Comparison of ENCODE assay signal across 28 cellular contexts in genomic region chr7:86002858-86003257, GRCh38.
"Had no signal": no experiment of that assay in that cellular context is flagged by ENCODE, and none has a peak within 500 bp of the region (broad histone marks: within the 10 kb centered on the region; RNA-seq: fewer than 3 reads in every experiment).

No MANE protein-coding gene starts in this region.

- ATAC-seq: naive thymus-derived CD4-positive, alpha-beta T cell; natural killer cell; psoas muscle; right cardiac atrium; stimulated activated memory B cell treated with anti-CD40 and anti-IgM and Interleukin-4, amounts not matched to agents 10 μg/mL and 1 μg/mL and 100 μg/mL, for 72 hours; stimulated activated naive CD8-positive, alpha-beta T cell treated with anti-CD3 and anti-CD28 coated beads, Interleukin-15, amount 100 ng/mL, for 72 hours; stimulated activated naive CD8-positive, alpha-beta T cell treated with anti-CD3 and anti-CD28 coated beads, Interleukin-15, Interleukin-2, amounts not matched to agents 100 U/mL and 50 U/mL, for 24 hours had no signal

- H3K9me3 ChIP-seq: ovary, right lobe of liver, testis, transverse colon, vagina had no signal

- H3K27ac ChIP-seq: neural progenitor cell, ovary, parathyroid adenoma, psoas muscle, right lobe of liver, skin epidermis, spleen, suprapubic skin, testis, tibial artery, transverse colon, vagina had no signal

- H3K36me3 ChIP-seq: neural progenitor cell, ovary, right lobe of liver, spleen, suprapubic skin, tibial artery, transverse colon, vagina had no signal

- H3K4me2 ChIP-seq: neural progenitor cell, smooth muscle cell had no signal

- H3K9ac ChIP-seq: neural progenitor cell, parathyroid adenoma had no signal

- H3K27me3 ChIP-seq: neural progenitor cell, ovary, right lobe of liver, spleen, suprapubic skin, testis, tibial artery, transverse colon, vagina had no signal

- H3K4me1 ChIP-seq: neural progenitor cell, parathyroid adenoma, psoas muscle, right lobe of liver, spleen, suprapubic skin, testis, tibial artery, transverse colon, vagina had no signal

- FAIRE-seq: urothelium cell line had no signal

- H2AFZ ChIP-seq: neural progenitor cell, parathyroid adenoma had no signal

- H3K4me3 ChIP-seq: neural progenitor cell, ovary, psoas muscle, right lobe of liver, skin epidermis, smooth muscle cell, spleen, suprapubic skin, testis, tibial artery, transverse colon, vagina had no signal

- DNase-seq: naive thymus-derived CD4-positive, alpha-beta T cell; natural killer cell; occipital lobe; ovary; psoas muscle; spleen; stimulated activated CD4-positive, alpha-beta T cell treated with anti-CD3 and anti-CD28 coated beads, Interleukin-12 subunit alpha, Interleukin-12 subunit beta, amount 100 ng/mL, for 4 hours; stimulated activated CD4-positive, alpha-beta T cell treated with anti-CD3 and anti-CD28 coated beads, Interleukin-1b, Interleukin-23, amount 100 ng/mL, for 48 hours; stimulated activated CD4-positive, alpha-beta T cell treated with anti-CD3 and anti-CD28 coated beads, Interleukin-4, amount 100 ng/mL, for 1 hour; stimulated activated CD4-positive, alpha-beta T cell treated with anti-CD3 and anti-CD28 coated beads, Interleukin-4, amount 100 ng/mL, for 4 hours; stimulated activated CD8-positive, alpha-beta memory T cell treated with anti-CD3 and anti-CD28 coated beads, Interleukin-4, amount 100 ng/mL, for 48 hours; stimulated activated naive CD4-positive, alpha-beta T cell; stimulated activated naive CD8-positive, alpha-beta T cell treated with anti-CD3 and anti-CD28 coated beads, Interleukin-15, amount 100 ng/mL, for 72 hours; stimulated activated naive CD8-positive, alpha-beta T cell treated with anti-CD3 and anti-CD28 coated beads, Interleukin-15, Interleukin-2, amounts not matched to agents 100 U/mL and 50 U/mL, for 24 hours; substantia nigra; testis; tibial artery; transverse colon had no signal

- H3K79me2 ChIP-seq: parathyroid adenoma had no signal
